Comparison of ENCODE assay signal across 9 cellular contexts in the genomic region with DNA sequence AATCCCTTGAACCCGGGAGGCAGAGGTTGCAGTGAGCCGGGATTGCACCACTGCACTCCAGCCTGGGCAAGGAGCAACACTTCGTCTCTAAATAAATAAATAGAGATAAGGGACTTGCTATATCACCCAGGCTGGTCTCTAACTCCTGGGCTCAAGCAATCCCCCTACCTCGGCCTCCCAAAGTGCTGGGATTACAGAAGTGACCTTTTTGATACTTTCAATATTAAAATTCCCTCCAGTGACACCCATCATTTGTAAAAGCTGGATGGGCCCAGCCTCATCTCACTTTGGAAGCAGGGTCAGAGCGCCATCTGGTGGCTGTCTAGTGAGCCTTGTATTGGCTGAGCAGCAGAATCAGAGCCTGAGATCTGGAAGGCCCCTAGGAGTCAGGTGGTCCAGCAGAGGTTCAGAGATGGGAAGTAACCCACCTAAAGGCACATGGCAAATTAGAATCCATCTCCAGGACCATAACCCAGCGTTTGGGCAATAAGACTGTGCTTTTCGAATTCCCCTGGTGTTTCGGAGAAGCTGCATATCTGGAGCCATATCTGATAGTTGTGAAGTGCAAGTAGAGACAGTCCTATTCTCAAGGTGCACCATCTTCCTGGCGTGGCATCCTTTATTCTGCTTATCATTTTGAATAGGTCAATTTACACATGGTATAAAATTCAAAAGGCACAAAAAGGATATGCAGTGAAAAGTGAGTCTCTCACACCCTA. TPM values are rescaled to one million over a fixed set of nuclear protein-coding genes. Genes with fewer than 3 reads are reported as not detected.
A peak's percentile ranks its signal among the peaks of the same experiment; 100 is the strongest.
DNase-seq lines count a peak whose midpoint lies in the region; ATAC-seq, FAIRE-seq and TF ChIP-seq lines count a peak whose summit lies in the region.
"Had no signal": no experiment of that assay in that cellular context is flagged by ENCODE, and none has a peak within 500 bp of the region (broad histone marks: within the 10 kb centered on the region; RNA-seq: fewer than 3 reads in every experiment).

No MANE protein-coding gene starts in this region.

- peaks cover 6% of the 10 kb centered on the region for H3K27me3 Mint-ChIP-seq in progenitor cell of endocrine pancreas

- intact Hi-C loops in Right ventricle myocardium superior (cut with DNase I) = loop anchor here (2.0 kb wide), 1 partner anchor 141 kb away; no protein-coding TSS in a partner anchor

- H3K4me3 Mint-ChIP-seq in progenitor cell of endocrine pancreas (ENCODE audit: low read depth) = no peak overlapping the region

- H3K36me3 Mint-ChIP-seq in activated naive CD4-positive, alpha-beta T cell treated with anti-CD3 and anti-CD28 coated beads, Interleukin-2, amount 50 U/mL, for 72 hours = no peaks in the 10 kb centered on the region
- no peaks in the 10 kb centered on the region for H3K36me3 Mint-ChIP-seq in progenitor cell of endocrine pancreas (ENCODE audit: insufficient read depth)

- peak; percentile 98 for TF ChIP-seq CTCF in progenitor cell of endocrine pancreas (IDR thresholded peaks at IDR 0.05; ENCODE audit: unreplicated experiment)

- no peak for FAIRE-seq in urothelium cell line (lab: Jason Lieb, UNC)
- FAIRE-seq: A204.1 had no signal

- H3K4me1 Mint-ChIP-seq in progenitor cell of endocrine pancreas (ENCODE audit: low read depth) = peaks cover 12% of the 10 kb centered on the region

- no peak overlapping the region for H3K27ac Mint-ChIP-seq in activated naive CD4-positive, alpha-beta T cell treated with anti-CD3 and anti-CD28 coated beads, Interleukin-2, amount 50 U/mL, for 72 hours
- no peak overlapping the region for H3K27ac Mint-ChIP-seq in progenitor cell of endocrine pancreas

- no peaks in the 10 kb centered on the region for H3K9me3 Mint-ChIP-seq in activated naive CD4-positive, alpha-beta T cell treated with anti-CD3 and anti-CD28 coated beads, Interleukin-2, amount 50 U/mL, for 72 hours
- no peaks in the 10 kb centered on the region for H3K9me3 Mint-ChIP-seq in progenitor cell of endocrine pancreas (ENCODE audit: low read depth)

- ATAC-seq in activated naive CD4-positive, alpha-beta T cell treated with anti-CD3 and anti-CD28 coated beads, Interleukin-2, amount 50 U/mL, for 72 hours = peak; percentile 85 to 95
- ATAC-seq in Right ventricle myocardium superior (ENCODE audit: poor library complexity) = peak; percentile 96

- DNase-seq in DMS153 treated with DMSO at 0.1 percent for 48 hours (lab: John Stamatoyannopoulos, UW; ENCODE audit: unreplicated experiment) (peak; percentile 42), DMS153 (lab: John Stamatoyannopoulos, UW) (no peak), NCI-H1048 (lab: John Stamatoyannopoulos, UW) (peak; percentile 56), SKM-1 (lab: John Stamatoyannopoulos, UW; ENCODE audit: unreplicated experiment) (peak; percentile 27), Right ventricle myocardium superior (peak; percentile 90), progenitor cell of endocrine pancreas (ENCODE audit: low spot score, unreplicated experiment) (peak; percentile 72), urothelium cell line (ENCODE audit: low spot score) (peak; percentile 81)
- DNase-seq in activated naive CD4-positive, alpha-beta T cell treated with anti-CD3 and anti-CD28 coated beads, Interleukin-2, amount 50 U/mL, for 72 hours (ENCODE audit: low spot score in 2 of 2) = peak; percentile 69 to 83

RNA-seq across cellular contexts. Expression of gene SLC35F6, which starts 18.3 kb away (rescaled TPM):
- 1 to 10 TPM; 5.1 to 8.6 TPM for total RNA-seq in activated naive CD4-positive, alpha-beta T cell treated with anti-CD3 and anti-CD28 coated beads, Interleukin-2, amount 50 U/mL, for 72 hours
- total RNA-seq in Right ventricle myocardium superior = 18.3 TPM
- total RNA-seq in progenitor cell of endocrine pancreas = 19.2 and 19.9 TPM in 2 replicates

RNA-seq across cellular contexts. Expression of gene CENPA, which starts 40.1 kb away (rescaled TPM):
- 10 to 100 TPM; 26.9 to 38.1 TPM for total RNA-seq in activated naive CD4-positive, alpha-beta T cell treated with anti-CD3 and anti-CD28 coated beads, Interleukin-2, amount 50 U/mL, for 72 hours
- total RNA-seq in Right ventricle myocardium superior (0.51 TPM), progenitor cell of endocrine pancreas (10.5 and 10.7 TPM in 2 replicates)

RNA-seq across cellular contexts. Expression of gene KCNK3, which starts 53.2 kb away (rescaled TPM):
- not detected for total RNA-seq in activated naive CD4-positive, alpha-beta T cell treated with anti-CD3 and anti-CD28 coated beads, Interleukin-2, amount 50 U/mL, for 72 hours
- total RNA-seq in Right ventricle myocardium superior (2.7 TPM), progenitor cell of endocrine pancreas (1.2 and 1.5 TPM in 2 replicates)
